ENCODE assay signal across 8 cellular contexts in genomic region chr1:103525114-103525606, GRCh38. TPM values are rescaled to one million over a fixed set of nuclear protein-coding genes. Genes with fewer than 3 reads are reported as not detected.
A peak's percentile ranks its signal among the peaks of the same experiment; 100 is the strongest.
DNase-seq lines count a peak whose midpoint lies in the region; ATAC-seq, FAIRE-seq and TF ChIP-seq lines count a peak whose summit lies in the region.

No MANE protein-coding gene starts in this region.

- H3K4me3 Mint-ChIP-seq in activated CD4-positive, alpha-beta memory T cell treated with anti-CD3 and anti-CD28 coated beads for 36 hours: peak overlapping the region; percentile 74

- peak; percentile 58 for FAIRE-seq in GM12891 (lab: Jason Lieb, UNC)

- H3K4me3 ChIP-seq in AG10803 (ENCODE audit: low read length) (peak overlapping the region; percentile 52), NB4 (ENCODE audit: low read depth, low read length) (peak overlapping the region; percentile 63), osteoblast (ENCODE audit: insufficient read depth, low read length) (peak overlapping the region; percentile 64)

- no peaks in the 10 kb centered on the region for H3K9me3 ChIP-seq in osteoblast (ENCODE audit: low read depth, low read length)

- peak overlapping the region; percentile 49 for H3K27ac Mint-ChIP-seq in activated CD4-positive, alpha-beta memory T cell treated with anti-CD3 and anti-CD28 coated beads for 36 hours

- no peak overlapping the region for H3K27ac ChIP-seq in osteoblast (ENCODE audit: low read depth, low read length)

- no peaks in the 10 kb centered on the region for H3K36me3 ChIP-seq in osteoblast (ENCODE audit: insufficient read depth, low read length)

- H3K4me1 Mint-ChIP-seq in activated CD4-positive, alpha-beta memory T cell treated with anti-CD3 and anti-CD28 coated beads for 36 hours (ENCODE audit: low read depth): peaks cover 32% of the 10 kb centered on the region

- DNase-seq in AG10803 (ENCODE audit: low read depth) (peak; percentile 65), GM12891 (ENCODE audit: insufficient read length, low spot score) (no peak), NB4 (ENCODE audit: low read depth) (peak; percentile 56), germinal center (ENCODE audit: low spot score) (peak; percentile 30), osteoblast (ENCODE audit: insufficient read length, low spot score, missing footprints) (no peak)
- DNase-seq in activated CD4-positive, alpha-beta memory T cell treated with anti-CD3 and anti-CD28 coated beads for 36 hours: peak; percentile 9

- TF ChIP-seq CTCF in AG10803 (conservative IDR thresholded peaks at IDR 0.05; ENCODE audit: low read length) (no peak), NB4 (IDR thresholded peaks at IDR 0.05; ENCODE audit: low read depth, low read length) (no peak), osteoblast (IDR thresholded peaks at IDR 0.05; ENCODE audit: extremely low read depth, low read depth, low read length) (no peak)

- H3K36me3 Mint-ChIP-seq in activated CD4-positive, alpha-beta memory T cell treated with anti-CD3 and anti-CD28 coated beads for 36 hours: peaks cover 11% of the 10 kb centered on the region

- H3K4me2 ChIP-seq in osteoblast (ENCODE audit: insufficient read depth, low read length): peak overlapping the region; percentile 86

- peak; percentile 62 for ATAC-seq in HG02798 (IDR thresholded peaks at IDR 0.05; ENCODE audit: poor library complexity, unreplicated experiment)
- ATAC-seq in GM18520 (IDR thresholded peaks at IDR 0.05; ENCODE audit: unreplicated experiment): no peak

- H3K9me3 Mint-ChIP-seq in activated CD4-positive, alpha-beta memory T cell treated with anti-CD3 and anti-CD28 coated beads for 36 hours: no peaks in the 10 kb centered on the region

- TF ChIP-seq POLR2A in GM12891 (IDR thresholded peaks at IDR 0.05; ENCODE audit: low read depth, low read length): no peak
- no peak for TF ChIP-seq POLR2A in NB4 (IDR thresholded peaks at IDR 0.05; ENCODE audit: extremely low read depth, insufficient read length)

- intact Hi-C loops in activated CD4-positive, alpha-beta memory T cell treated with anti-CD3 and anti-CD28 coated beads for 36 hours (cut with micrococcal nuclease): no loop called here

- no peaks in the 10 kb centered on the region for H3K27me3 Mint-ChIP-seq in activated CD4-positive, alpha-beta memory T cell treated with anti-CD3 and anti-CD28 coated beads for 36 hours

- H3K27me3 ChIP-seq in osteoblast (ENCODE audit: insufficient read depth, low read length): no peaks in the 10 kb centered on the region

- POLR2A ChIA-PET in activated CD4-positive, alpha-beta memory T cell treated with anti-CD3 and anti-CD28 coated beads for 36 hours (lab: Charles Lee): no interaction called here

- CTCF ChIA-PET in activated CD4-positive, alpha-beta memory T cell treated with anti-CD3 and anti-CD28 coated beads for 36 hours (lab: Charles Lee): interaction anchor here (4.0 kb wide), 1 partner anchor 11 kb away, joined by 25 read pairs; no protein-coding TSS in a partner anchor

- peak overlapping the region; percentile 95 for H2AFZ ChIP-seq in osteoblast (ENCODE audit: low read length)

- H4K20me1 ChIP-seq in osteoblast (ENCODE audit: insufficient read depth, low read length): peaks cover 2% of the 10 kb centered on the region

- peaks cover 16% of the 10 kb centered on the region for H3K4me1 ChIP-seq in osteoblast (ENCODE audit: insufficient read depth, low read length)

- peaks cover 39% of the 10 kb centered on the region for H3K79me2 ChIP-seq in osteoblast (ENCODE audit: insufficient read depth, low read length)

TF ChIP-seq in GM12891, 5 proteins besides CTCF, POLR2A, EP300 and RAD21:
- no peak for TF ChIP-seq POLR2AphosphoS5 (IDR thresholded peaks at IDR 0.05; ENCODE audit: low read depth, low read length)
- no peak for TF ChIP-seq POU2F2 (IDR thresholded peaks at IDR 0.05; ENCODE audit: low read depth, low read length)
- no peak for TF ChIP-seq PAX5 (IDR thresholded peaks at IDR 0.05; ENCODE audit: insufficient read depth, low read length, severe bottlenecking)
- no peak for TF ChIP-seq SPI1 (IDR thresholded peaks at IDR 0.05; ENCODE audit: low read depth, low read length)
- no peak for TF ChIP-seq TAF1 (IDR thresholded peaks at IDR 0.05; ENCODE audit: low read depth, low read length)

RNA-seq across cellular contexts. Expression of gene RNPC3, which starts 0.3 kb away (rescaled TPM):
- 17.7 TPM for polyA plus RNA-seq in GM12891 (2012; ENCODE audit: low read depth, missing spikeins)
- total RNA-seq in activated CD4-positive, alpha-beta memory T cell treated with anti-CD3 and anti-CD28 coated beads for 36 hours: 10 to 100 TPM; 13.9 to 16.4 TPM
- 18.5 and 23.3 TPM in 2 replicates for total RNA-seq in osteoblast

RNA-seq across cellular contexts. Expression of gene AMY2B, which starts 46.2 kb away (rescaled TPM):
- polyA plus RNA-seq in GM12891 (2012; ENCODE audit: low read depth, missing spikeins): 6.2 TPM
- 1 to 10 TPM; 3.9 to 4.4 TPM for total RNA-seq in activated CD4-positive, alpha-beta memory T cell treated with anti-CD3 and anti-CD28 coated beads for 36 hours
- 6.2 and 6.8 TPM in 2 replicates for total RNA-seq in osteoblast

Comparison
In these comparisons a context has a peak if more than half of its experiments do, and no peak if none do; other contexts are left out.
1. DNase-seq: peak in AG10803 (single experiment), NB4 (single experiment), activated CD4-positive, alpha-beta memory T cell treated with anti-CD3 and anti-CD28 coated beads for 36 hours (single experiment) and germinal center (single experiment); none in GM12891 (single experiment) and osteoblast (single experiment).
2. Peak in every context shown above with its lines, with median percentiles within 50 percentile points of each other: H3K4me3 ChIP-seq.